19 cellular contexts compared by ENCODE assay signal in the genomic region with DNA sequence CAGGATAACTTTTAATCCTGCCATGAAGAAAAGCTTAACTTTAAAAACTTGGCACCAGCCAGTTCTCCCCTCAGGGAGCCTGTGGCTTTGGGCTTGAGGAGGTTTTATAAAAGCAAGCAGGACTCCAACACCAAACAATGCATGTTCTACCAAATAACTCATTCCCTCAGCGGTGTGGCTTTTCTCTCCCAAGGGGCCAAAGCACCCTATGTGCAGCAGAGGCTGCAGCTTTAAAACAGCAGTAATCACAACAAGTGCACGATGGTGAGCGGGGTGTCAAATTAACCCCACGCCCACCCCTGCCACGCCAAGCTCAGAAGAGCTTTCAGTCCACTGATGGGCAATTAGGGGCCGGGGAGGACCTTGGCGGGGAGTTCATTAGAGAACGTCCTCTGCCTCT. TPM values are rescaled to one million over a fixed set of nuclear protein-coding genes. Genes with fewer than 3 reads are reported as not detected.
DNase-seq lines count a peak whose midpoint lies in the region; ATAC-seq and TF ChIP-seq lines count a peak whose summit lies in the region.
"Had no signal": no experiment of that assay in that cellular context is flagged by ENCODE, and none has a peak within 500 bp of the region (broad histone marks: within the 10 kb centered on the region; RNA-seq: fewer than 3 reads in every experiment).

No MANE protein-coding gene starts in this region.

- no peak overlapping the region for H3K27ac Mint-ChIP-seq in activated naive CD8-positive, alpha-beta T cell treated with anti-CD3 and anti-CD28 coated beads for 36 hours
- H3K27ac Mint-ChIP-seq: CD8-positive, alpha-beta memory T cell; IgD-negative memory B cell had no signal

- H3K27me3 Mint-ChIP-seq in activated naive CD8-positive, alpha-beta T cell treated with anti-CD3 and anti-CD28 coated beads for 36 hours: peaks cover 16% of the 10 kb centered on the region

- no peaks in the 10 kb centered on the region for H3K36me3 Mint-ChIP-seq in activated naive CD8-positive, alpha-beta T cell treated with anti-CD3 and anti-CD28 coated beads for 36 hours
- H3K36me3 Mint-ChIP-seq: CD8-positive, alpha-beta memory T cell had no signal

- H3K4me1 Mint-ChIP-seq in activated naive CD8-positive, alpha-beta T cell treated with anti-CD3 and anti-CD28 coated beads for 36 hours: no peaks in the 10 kb centered on the region
- H3K4me1 Mint-ChIP-seq: CD8-positive, alpha-beta memory T cell had no signal

- H3K36me3 ChIP-seq in left ventricle myocardium inferior (no peaks in the 10 kb centered on the region), SK-N-MC (ENCODE audit: insufficient read depth, low read length) (no peaks in the 10 kb centered on the region), left lung (no peaks in the 10 kb centered on the region)
- H3K36me3 ChIP-seq: MG63 had no signal

- no peak overlapping the region for H3K9ac ChIP-seq in SK-N-MC (ENCODE audit: insufficient read length)

- TF ChIP-seq CTCF in left ventricle myocardium inferior (IDR thresholded peaks at IDR 0.05; ENCODE audit: borderline replicate concordance): no peak
- TF ChIP-seq CTCF in left lung (IDR thresholded peaks at IDR 0.05): no peak

- H3K27me3 ChIP-seq in left ventricle myocardium inferior (ENCODE audit: low read depth) (no peaks in the 10 kb centered on the region), left lung (peaks cover 0 to 4% of the 10 kb centered on the region in 2 donors)
- H3K27me3 ChIP-seq: MG63 had no signal

- H3K4me1 ChIP-seq in left ventricle myocardium inferior (peaks cover 49% of the 10 kb centered on the region), left lung (peaks cover 7 to 11% of the 10 kb centered on the region in 2 donors)

- DNase-seq in left ventricle myocardium inferior: no peak
- no peak for DNase-seq in left ventricle myocardium superior
- no peak for DNase-seq in SK-N-MC (ENCODE audit: low read depth, low spot score)
- no peak for DNase-seq in substantia nigra (lab: John Stamatoyannopoulos, UW)
- DNase-seq in left lung: no peak
- no peak for DNase-seq in activated naive CD8-positive, alpha-beta T cell treated with anti-CD3 and anti-CD28 coated beads for 36 hours
- no peak for DNase-seq in effector CD8-positive, alpha-beta T cell (lab: John Stamatoyannopoulos, UW)
- DNase-seq: CD8-positive, alpha-beta memory T cell; DMS79; Kasumi-1; MG63; NCI-H1092; NCI-H2081; NCI-H748 treated with DMSO at 0.1 percent for 48 hours; PC-3; RPMI8226; SIG-M5 had no signal

- H3K27ac ChIP-seq in left ventricle myocardium inferior (replicated peaks): peak overlapping the region; percentile 7
- H3K27ac ChIP-seq in SK-N-MC: 0 out of 2 replicates have a peak overlapping the region, but pooled peaks have one; percentile 35
- H3K27ac ChIP-seq in cingulate gyrus (ENCODE audit: low read depth, low read length): peak overlapping the region; percentile 78
- peak overlapping the region; percentile 96 for H3K27ac ChIP-seq in substantia nigra (ENCODE audit: low read depth, low read length, poor library complexity, severe bottlenecking)
- no peak overlapping the region for H3K27ac ChIP-seq in left lung

- H3K4me3 ChIP-seq in left ventricle myocardium inferior: no peak overlapping the region
- H3K4me3 ChIP-seq in SK-N-MC: no peak overlapping the region
- H3K4me3 ChIP-seq in left lung: no peak overlapping the region
- H3K4me3 ChIP-seq: MG63 had no signal

- H3K9me3 Mint-ChIP-seq in activated naive CD8-positive, alpha-beta T cell treated with anti-CD3 and anti-CD28 coated beads for 36 hours: no peaks in the 10 kb centered on the region
- H3K9me3 Mint-ChIP-seq: IgD-negative memory B cell had no signal

- intact Hi-C loops in left ventricle myocardium inferior (cut with micrococcal nuclease): no loop called here
- intact Hi-C loops in left ventricle myocardium superior (cut with micrococcal nuclease): no loop called here
- intact Hi-C loops in left lung (cut with DNase I): no loop called here

- H3K4me3 Mint-ChIP-seq in activated naive CD8-positive, alpha-beta T cell treated with anti-CD3 and anti-CD28 coated beads for 36 hours: no peak overlapping the region
- H3K4me3 Mint-ChIP-seq: CD8-positive, alpha-beta memory T cell had no signal

- ATAC-seq in left ventricle myocardium superior (no peak), left lung (no peak)
- ATAC-seq: PC-3 had no signal

- H3K9me3 ChIP-seq in left ventricle myocardium inferior (replicated peaks): no peaks in the 10 kb centered on the region
- H3K9me3 ChIP-seq in SK-N-MC (ENCODE audit: low read depth, low read length): no peaks in the 10 kb centered on the region
- no peaks in the 10 kb centered on the region for H3K9me3 ChIP-seq in left lung
- H3K9me3 ChIP-seq: MG63 had no signal

RNA-seq across cellular contexts. Expression of a gene that starts 16.6 kb away (rescaled TPM):
- total RNA-seq in left ventricle myocardium inferior: 3.7 TPM
- total RNA-seq in left ventricle myocardium superior: 8.9 TPM
- total RNA-seq in left lung: 10 to 100 TPM; 20.1 to 30.0 TPM
- under 1 TPM; 0.66 to 0.91 TPM for total RNA-seq in activated naive CD8-positive, alpha-beta T cell treated with anti-CD3 and anti-CD28 coated beads for 36 hours

Comparison
In these comparisons a context has a peak if more than half of its experiments do, and no peak if none do; other contexts are left out.
1. H3K27ac ChIP-seq: peak in left ventricle myocardium inferior (single experiment), SK-N-MC (single experiment), cingulate gyrus (single experiment) and substantia nigra (single experiment); none in left lung (0 of 2).